In genomic region chr15:40108061-40108854, GRCh38 we compare ENCODE assay signal across 8 cellular contexts. TPM values are rescaled to one million over a fixed set of nuclear protein-coding genes. Genes with fewer than 3 reads are reported as not detected.
A peak's percentile ranks its signal among the peaks of the same experiment; 100 is the strongest.
DNase-seq lines count a peak whose midpoint lies in the region; ATAC-seq and TF ChIP-seq lines count a peak whose summit lies in the region.

No MANE protein-coding gene starts in this region.

- no peak for ATAC-seq in HG03442 (IDR thresholded peaks at IDR 0.05; ENCODE audit: unreplicated experiment)

- H3K36me3 ChIP-seq in HEK293 (ENCODE audit: control insufficient read depth in 2 of 2, insufficient read depth in 1 of 2, low read length in 2 of 2) (peaks cover 0 to 11% of the 10 kb centered on the region in 2 experiments; a peak in 1 of 3 replicates), neuron (ENCODE audit: insufficient read depth, low read length) (no peaks in the 10 kb centered on the region)

- CTCF ChIA-PET in HEK293 (lab: Yijun Ruan, JAX), result interaction anchor here (0.7 to 6.2 kb wide), 10 partner anchors 12 to 94 kb away, joined by 3 to 56 read pairs (median 4); partner anchors contain the start of gene BUB1B

- peak; percentile 50 for DNase-seq in EL
- peak; percentile 71 for DNase-seq in fibroblast of the aortic adventitia (ENCODE audit: low read depth)
- DNase-seq in DMS79 (lab: John Stamatoyannopoulos, UW), result no peak
- DNase-seq in NCI-H2196 treated with DMSO at 0.1 percent for 48 hours (lab: John Stamatoyannopoulos, UW; ENCODE audit: unreplicated experiment), result no peak

- no peaks in the 10 kb centered on the region for H3K27me3 ChIP-seq in neuron (ENCODE audit: insufficient read depth, low read length)

- POLR2A ChIA-PET in HEK293 (lab: Yijun Ruan, JAX), result interaction anchor here (0.5 to 4.3 kb wide), 8 partner anchors 11 to 1242 kb away, joined by 3 to 52 read pairs (median 6); partner anchors contain the start of gene BUB1B

- peak overlapping the region; percentile 58 for H2AFZ ChIP-seq in neuron (ENCODE audit: low read depth, low read length)

- no peaks in the 10 kb centered on the region for H3K9me3 ChIP-seq in HEK293 (ENCODE audit: control insufficient read depth, insufficient read depth, low read depth, low read length)
- H3K9me3 ChIP-seq in neuron (ENCODE audit: low read length), result no peaks in the 10 kb centered on the region

- H3K4me1 ChIP-seq in HEK293 (ENCODE audit: control insufficient read depth, insufficient read depth, low read length), result peaks cover 31% of the 10 kb centered on the region
- peaks cover 60% of the 10 kb centered on the region for H3K4me1 ChIP-seq in neuron (ENCODE audit: insufficient read depth, low read length)

- H3K4me3 ChIP-seq in HEK293 (ENCODE audit: low read depth, low read length) (peak overlapping the region; percentile 57), WI38 (ENCODE audit: low read depth, low read length) (peak overlapping the region; percentile 80), fibroblast of the aortic adventitia (ENCODE audit: low read depth, low read length) (peak overlapping the region; percentile 90), neuron (ENCODE audit: low read length) (peak overlapping the region; percentile 85)

- peak overlapping the region; percentile 79 for H3K27ac ChIP-seq in HEK293 (ENCODE audit: extremely low read depth, low read depth, low read length)

- TF ChIP-seq CTCF in HEK293 (tag by site-specific recombination; IDR thresholded peaks at IDR 0.05) (no peak), WI38 (IDR thresholded peaks at IDR 0.05; ENCODE audit: low read depth, low read length) (no peak), fibroblast of the aortic adventitia (IDR thresholded peaks at IDR 0.05; ENCODE audit: insufficient read depth, low read length) (no peak)

TF ChIP-seq in HEK293, 187 proteins besides CTCF, POLR2A, EP300 and RAD21 (continues in another document):
- TF ChIP-seq ZNF239 (tag by site-specific recombination; IDR thresholded peaks at IDR 0.05) (no peak), ZNF148 (tag by site-specific recombination; IDR thresholded peaks at IDR 0.05; ENCODE audit: borderline replicate concordance) (no peak), ZNF664 (tag by site-specific recombination; IDR thresholded peaks at IDR 0.05) (no peak), ZNF37A (tag by site-specific recombination; IDR thresholded peaks at IDR 0.05) (no peak), MYNN (tag by site-specific recombination; IDR thresholded peaks at IDR 0.05; ENCODE audit: borderline replicate concordance) (no peak), ZNF518A (tag by site-specific recombination; conservative IDR thresholded peaks at IDR 0.05; ENCODE audit: low read depth) (no peak), ZSCAN16 (tag by site-specific recombination; IDR thresholded peaks at IDR 0.05) (no peak), FEZF1 (tag by site-specific recombination; IDR thresholded peaks at IDR 0.05) (no peak), SP2 (tag by site-specific recombination; IDR thresholded peaks at IDR 0.05) (peak; percentile 39; the same call in 1 of the 2 replicates), ZBTB48 (tag by site-specific recombination; IDR thresholded peaks at IDR 0.05) (peak; percentile 87), ZNF426 (tag by site-specific recombination; IDR thresholded peaks at IDR 0.05) (no peak), ZNF514 (tag by site-specific recombination; IDR thresholded peaks at IDR 0.05) (no peak), ZFP69B (tag by site-specific recombination; IDR thresholded peaks at IDR 0.05) (no peak; the same call in 1 of the 2 replicates), ZBTB20 (tag by site-specific recombination; IDR thresholded peaks at IDR 0.05) (peak; percentile 77; the same call in 1 of the 2 replicates), ZNF248 (tag by site-specific recombination; IDR thresholded peaks at IDR 0.05) (no peak), ZNF626 (tag by site-specific recombination; IDR thresholded peaks at IDR 0.05) (no peak), ZSCAN30 (tag by site-specific recombination; IDR thresholded peaks at IDR 0.05) (no peak), ELK4 (IDR thresholded peaks at IDR 0.05; ENCODE audit: borderline replicate concordance, low read depth, low read length) (no peak), ZNF184 (tag by site-specific recombination; IDR thresholded peaks at IDR 0.05) (no peak), GLIS1 (tag by site-specific recombination; IDR thresholded peaks at IDR 0.05) (peak; percentile 31; the same call in 1 of the 2 replicates), ZNF18 (tag by site-specific recombination; IDR thresholded peaks at IDR 0.05) (no peak), ZNF776 (tag by site-specific recombination; IDR thresholded peaks at IDR 0.05; ENCODE audit: borderline replicate concordance) (no peak), ZNF548 (tag by site-specific recombination; IDR thresholded peaks at IDR 0.05) (no peak)

RNA-seq across cellular contexts. Expression of gene BMF, which starts 0.4 kb away (rescaled TPM):
- total RNA-seq in fibroblast of the aortic adventitia (ENCODE audit: low replicate concordance), result 2.3 and 10.6 TPM in 2 replicates

RNA-seq across cellular contexts. Expression of gene BUB1B, which starts 52.6 kb away (rescaled TPM):
- 1.3 and 35.2 TPM in 2 replicates for total RNA-seq in fibroblast of the aortic adventitia (ENCODE audit: low replicate concordance)

Comparison
In these comparisons a context has a peak if more than half of its experiments do, and no peak if none do; other contexts are left out.
1. DNase-seq: peak in EL (single experiment) and fibroblast of the aortic adventitia (single experiment); none in DMS79 (single experiment) and NCI-H2196 treated with DMSO at 0.1 percent for 48 hours (single experiment).
2. Peak in every context shown above with its lines, with median percentiles within 50 percentile points of each other: H3K4me3 ChIP-seq.